13 cellular contexts compared by ENCODE assay signal in the genomic region with DNA sequence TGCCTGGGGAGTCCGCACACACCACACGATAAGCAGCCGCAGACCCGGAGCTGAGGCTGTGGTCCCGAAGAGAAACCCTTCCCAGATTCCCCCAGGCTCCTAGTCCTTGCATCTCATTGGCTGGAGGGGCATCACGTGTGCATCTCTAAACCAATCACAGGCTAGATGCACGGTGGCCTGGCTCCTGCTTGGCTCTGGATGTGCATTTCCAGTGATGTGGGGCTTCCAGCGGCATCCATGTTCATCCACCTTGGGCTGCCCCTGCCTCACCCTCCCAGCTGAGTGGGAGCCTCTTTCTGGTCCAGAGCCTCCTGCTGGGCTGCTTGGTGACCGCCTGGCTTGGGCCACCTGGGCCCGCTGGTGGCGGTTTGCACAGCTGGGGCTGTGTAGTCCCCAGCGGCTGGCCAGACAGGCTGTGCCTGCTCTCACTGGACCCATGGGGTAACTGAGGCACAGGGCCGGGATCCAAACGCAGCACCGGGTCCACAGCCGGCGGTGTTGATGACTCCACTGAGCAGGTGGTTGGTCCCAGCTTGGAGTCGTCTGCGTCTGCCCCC. TPM values are rescaled to one million over a fixed set of nuclear protein-coding genes. Genes with fewer than 3 reads are reported as not detected.
DNase-seq lines count a peak whose midpoint lies in the region; ATAC-seq and TF ChIP-seq lines count a peak whose summit lies in the region.
"Had no signal": no experiment of that assay in that cellular context is flagged by ENCODE, and none has a peak within 500 bp of the region (broad histone marks: within the 10 kb centered on the region; RNA-seq: fewer than 3 reads in every experiment).

No MANE protein-coding gene starts in this region.

- H3K4me3 Mint-ChIP-seq in activated naive CD4-positive, alpha-beta T cell treated with anti-CD3 and anti-CD28 coated beads, Interleukin-2, amount 10 ng/mL, durations not matched to agents 7 days and 5 days = no peak overlapping the region
- H3K4me3 Mint-ChIP-seq: activated naive CD8-positive, alpha-beta T cell treated with anti-CD3 and anti-CD28 coated beads, Interleukin-2, amount 10 ng/mL, durations not matched to agents 7 days and 5 days; dendritic cell treated with granulocyte-macrophage colony-stimulating factor and Interleukin-4, amounts not matched to agents 40 ng/mL and 50 ng/mL, for 4 days had no signal

- peaks cover 25% of the 10 kb centered on the region for H3K27me3 Mint-ChIP-seq in activated naive CD4-positive, alpha-beta T cell treated with anti-CD3 and anti-CD28 coated beads, Interleukin-2, amount 10 ng/mL, durations not matched to agents 7 days and 5 days

- H3K9me3 ChIP-seq in mesenchymal stem cell (ENCODE audit: control insufficient read depth, low read length) = no peaks in the 10 kb centered on the region
- H3K9me3 ChIP-seq in uterus = no peaks in the 10 kb centered on the region

- no peak for ATAC-seq in activated naive CD4-positive, alpha-beta T cell treated with anti-CD3 and anti-CD28 coated beads, Interleukin-2, amount 50 U/mL, for 72 hours
- ATAC-seq in left lobe of liver = no peak

- peak overlapping the region; percentile 41 for H4K8ac ChIP-seq in mesenchymal stem cell (ENCODE audit: low read length)

- intact Hi-C loops in uterus (cut with DNase I; ENCODE audit: low total_unique reads) = no loop called here

- TF ChIP-seq POLR2A in uterus (IDR thresholded peaks at IDR 0.05) = no peak

- H3K27me3 ChIP-seq in mesenchymal stem cell (ENCODE audit: control insufficient read depth in 1 of 2, insufficient read depth in 1 of 2, low read length in 2 of 2) (no peaks in the 10 kb centered on the region), uterus (no peaks in the 10 kb centered on the region)

- WGBS in mesenchymal stem cell = 92% methylated on average over 19 of the region's 19 CpGs

- H3K4me1 ChIP-seq in mesenchymal stem cell (ENCODE audit: control insufficient read depth, insufficient read depth, low read depth, low read length) (peaks cover 4% of the 10 kb centered on the region), uterus (peaks cover 0 to 37% of the 10 kb centered on the region in 2 donors)

- H2BK15ac ChIP-seq in mesenchymal stem cell (ENCODE audit: low read depth, poor library complexity, severe bottlenecking) = peak overlapping the region; percentile 92

- H3K27ac ChIP-seq in mesenchymal stem cell (ENCODE audit: low read length, poor library complexity, severe bottlenecking) (no peak overlapping the region), uterus (peak overlapping the region; percentile 79 to 86)

- H2AK5ac ChIP-seq in mesenchymal stem cell (ENCODE audit: low read length, severe bottlenecking) = no peak overlapping the region

- H2AFZ ChIP-seq in mesenchymal stem cell (ENCODE audit: low read depth, low read length) = no peak overlapping the region

- peak overlapping the region in 1 of 2 experiments; percentile 50 for H3K14ac ChIP-seq in mesenchymal stem cell (ENCODE audit: low read length in 2 of 2)

- H2BK5ac ChIP-seq in mesenchymal stem cell (ENCODE audit: low read depth, low read length, poor library complexity, severe bottlenecking) = no peak overlapping the region

- H3K4me3 ChIP-seq in mesenchymal stem cell (ENCODE audit: insufficient read depth in 1 of 2, low read depth in 1 of 2, low read length in 2 of 2) (peak overlapping the region in 1 of 2 experiments; percentile 55), uterus (no peak overlapping the region)

- H3K4me2 ChIP-seq in mesenchymal stem cell (ENCODE audit: low read length, poor library complexity, severe bottlenecking) = no peak overlapping the region

- TF ChIP-seq CTCF in uterus (IDR thresholded peaks at IDR 0.05) = no peak

- peak overlapping the region; percentile 98 for H4K91ac ChIP-seq in mesenchymal stem cell (ENCODE audit: low read length)

- peak overlapping the region; percentile 56 for H2BK120ac ChIP-seq in mesenchymal stem cell (ENCODE audit: low read depth, low read length)

- peak overlapping the region in 1 of 2 experiments; percentile 83 for H3K23ac ChIP-seq in mesenchymal stem cell (ENCODE audit: low read length in 2 of 2)

- H3K36me3 Mint-ChIP-seq in activated naive CD4-positive, alpha-beta T cell treated with anti-CD3 and anti-CD28 coated beads, Interleukin-2, amount 10 ng/mL, durations not matched to agents 7 days and 5 days = no peaks in the 10 kb centered on the region
- no peaks in the 10 kb centered on the region for H3K36me3 Mint-ChIP-seq in activated naive CD4-positive, alpha-beta T cell treated with anti-CD3 and anti-CD28 coated beads, Interleukin-2, amount 50 U/mL, for 72 hours
- H3K36me3 Mint-ChIP-seq: activated naive CD8-positive, alpha-beta T cell treated with anti-CD3 and anti-CD28 coated beads, Interleukin-2, amount 10 ng/mL, durations not matched to agents 7 days and 5 days had no signal

- H3K36me3 ChIP-seq in mesenchymal stem cell (ENCODE audit: control insufficient read depth in 1 of 2, insufficient read depth in 2 of 2, low read depth in 1 of 2, low read length in 2 of 2) = no peaks in the 10 kb centered on the region
- no peaks in the 10 kb centered on the region for H3K36me3 ChIP-seq in uterus

- no peaks in the 10 kb centered on the region for H3K9me3 Mint-ChIP-seq in activated naive CD4-positive, alpha-beta T cell treated with anti-CD3 and anti-CD28 coated beads, Interleukin-2, amount 10 ng/mL, durations not matched to agents 7 days and 5 days
- no peaks in the 10 kb centered on the region for H3K9me3 Mint-ChIP-seq in activated naive CD4-positive, alpha-beta T cell treated with anti-CD3 and anti-CD28 coated beads, Interleukin-2, amount 50 U/mL, for 72 hours
- H3K9me3 Mint-ChIP-seq: activated naive CD8-positive, alpha-beta T cell treated with anti-CD3 and anti-CD28 coated beads, Interleukin-2, amount 10 ng/mL, durations not matched to agents 7 days and 5 days; dendritic cell treated with granulocyte-macrophage colony-stimulating factor and Interleukin-4, amounts not matched to agents 40 ng/mL and 50 ng/mL, for 4 days had no signal

- peak overlapping the region; percentile 96 to 97 for H2BK12ac ChIP-seq in mesenchymal stem cell (ENCODE audit: low read length in 2 of 2)

- CTCF ChIA-PET in activated naive CD4-positive, alpha-beta T cell treated with anti-CD3 and anti-CD28 coated beads, Interleukin-2, amount 10 ng/mL, durations not matched to agents 7 days and 5 days (lab: Charles Lee) = no interaction called here

- no peak overlapping the region for H3K27ac Mint-ChIP-seq in activated naive CD4-positive, alpha-beta T cell treated with anti-CD3 and anti-CD28 coated beads, Interleukin-2, amount 10 ng/mL, durations not matched to agents 7 days and 5 days
- no peak overlapping the region for H3K27ac Mint-ChIP-seq in activated naive CD4-positive, alpha-beta T cell treated with anti-CD3 and anti-CD28 coated beads, Interleukin-2, amount 50 U/mL, for 72 hours
- H3K27ac Mint-ChIP-seq: activated naive CD8-positive, alpha-beta T cell treated with anti-CD3 and anti-CD28 coated beads, Interleukin-2, amount 10 ng/mL, durations not matched to agents 7 days and 5 days; dendritic cell treated with granulocyte-macrophage colony-stimulating factor and Interleukin-4, amounts not matched to agents 40 ng/mL and 50 ng/mL, for 4 days had no signal

- peak overlapping the region; percentile 84 to 95 for H3K18ac ChIP-seq in mesenchymal stem cell (ENCODE audit: low read depth in 1 of 2, low read length in 2 of 2)

- peak overlapping the region; percentile 65 for H3K9ac ChIP-seq in mesenchymal stem cell (ENCODE audit: low read length)

- no peaks in the 10 kb centered on the region for H3K4me1 Mint-ChIP-seq in activated naive CD4-positive, alpha-beta T cell treated with anti-CD3 and anti-CD28 coated beads, Interleukin-2, amount 10 ng/mL, durations not matched to agents 7 days and 5 days
- H3K4me1 Mint-ChIP-seq: activated naive CD8-positive, alpha-beta T cell treated with anti-CD3 and anti-CD28 coated beads, Interleukin-2, amount 10 ng/mL, durations not matched to agents 7 days and 5 days had no signal

- DNase-seq in activated naive CD4-positive, alpha-beta T cell treated with anti-CD3 and anti-CD28 coated beads, Interleukin-2, amount 10 ng/mL, durations not matched to agents 7 days and 5 days = peak; percentile 18
- DNase-seq in activated naive CD4-positive, alpha-beta T cell treated with anti-CD3 and anti-CD28 coated beads, Interleukin-2, amount 50 U/mL, for 72 hours (ENCODE audit: low spot score in 2 of 2) = no peak
- DNase-seq in SK-N-DZ (ENCODE audit: low spot score) (peak; percentile 34), mesenchymal stem cell (no peak), uterus (peak; percentile 40 to 44), NOMO-1 treated with dmso at 0.1 percent for 144 hours (lab: John Stamatoyannopoulos, UW; ENCODE audit: unreplicated experiment) (no peak), left lobe of liver (ENCODE audit: low spot score) (no peak)
- DNase-seq in stimulated activated CD4-positive, alpha-beta T cell treated with anti-CD3 and anti-CD28 coated beads, Interleukin-2, amount 100 ng/mL, for 48 hours = no peak
- DNase-seq: activated naive CD8-positive, alpha-beta T cell treated with anti-CD3 and anti-CD28 coated beads, Interleukin-2, amount 10 ng/mL, durations not matched to agents 7 days and 5 days; GF-D8; KG1; midbrain had no signal

- H3K79me1 ChIP-seq in mesenchymal stem cell (replicated peaks; ENCODE audit: low read length, poor library complexity, severe bottlenecking) = no peaks in the 10 kb centered on the region

- peak overlapping the region; percentile 49 to 85 for H3K4ac ChIP-seq in mesenchymal stem cell (ENCODE audit: low read depth in 1 of 2, low read length in 2 of 2)

RNA-seq across cellular contexts. Expression of a gene that starts 41.1 kb away (rescaled TPM):
- 1 to 10 TPM; 2.0 to 4.7 TPM for total RNA-seq in activated naive CD4-positive, alpha-beta T cell treated with anti-CD3 and anti-CD28 coated beads, Interleukin-2, amount 50 U/mL, for 72 hours
- 58.6 and 64.7 TPM in 2 replicates for polyA plus RNA-seq in SK-N-DZ (2014; cell fraction: cytosol; rRNA removed)
- polyA plus RNA-seq in SK-N-DZ (2014; cell fraction: nucleus; rRNA removed) = 367 and 476 TPM in 2 replicates
- polyA plus RNA-seq in mesenchymal stem cell (2013, experiment 1 of 2) = 2,201 TPM
- polyA plus RNA-seq in mesenchymal stem cell (2013, experiment 2 of 2) = 2,173 TPM
- 1,000 to 10,000 TPM in 1 of 4 donors, 100 to 1,000 TPM in 3; 621 to 1,160 (median 804) TPM for total RNA-seq in uterus
- 48.0 TPM for total RNA-seq in left lobe of liver

Comparison
In these comparisons a context has a peak if more than half of its experiments do, and no peak if none do; other contexts are left out.
1. DNase-seq: peak in activated naive CD4-positive, alpha-beta T cell treated with anti-CD3 and anti-CD28 coated beads, Interleukin-2, amount 10 ng/mL, durations not matched to agents 7 days and 5 days (single experiment), SK-N-DZ (single experiment) and uterus (2 of 2); none in activated naive CD4-positive, alpha-beta T cell treated with anti-CD3 and anti-CD28 coated beads, Interleukin-2, amount 50 U/mL, for 72 hours (0 of 2), mesenchymal stem cell (single experiment), stimulated activated CD4-positive, alpha-beta T cell treated with anti-CD3 and anti-CD28 coated beads, Interleukin-2, amount 100 ng/mL, for 48 hours (0 of 2), NOMO-1 treated with dmso at 0.1 percent for 144 hours (single experiment) and left lobe of liver (single experiment).
2. RNA of a gene that starts 41.1 kb away (total RNA-seq): 621 to 1,160 TPM in uterus; 48.0 TPM in left lobe of liver (single experiment) and 2.0 to 4.7 TPM in activated naive CD4-positive, alpha-beta T cell treated with anti-CD3 and anti-CD28 coated beads, Interleukin-2, amount 50 U/mL, for 72 hours; every median in the first group is over 10 times any median in the second.